In genomic region chr2:133790706-133791105, GRCh38 we compare ENCODE assay signal across 23 cellular contexts.
DNase-seq lines count a peak whose midpoint lies in the region; ATAC-seq, FAIRE-seq and TF ChIP-seq lines count a peak whose summit lies in the region.
"Had no signal": no experiment of that assay in that cellular context is flagged by ENCODE, and none has a peak within 500 bp of the region (broad histone marks: within the 10 kb centered on the region; RNA-seq: fewer than 3 reads in every experiment).

No MANE protein-coding gene starts in this region.

- TF ChIP-seq EP300 in tibial nerve (IDR thresholded peaks at IDR 0.05), result no peak

- H3K79me2 ChIP-seq in endothelial cell of umbilical vein (ENCODE audit: control insufficient read depth, insufficient read depth, low read length), result no peaks in the 10 kb centered on the region

- no CpG with 5 or more reads among the region's 1 CpG for WGBS in neuronal stem cell (ENCODE audit: extremely low coverage in 2 of 2, insufficient read length in 2 of 2, insufficient replicate concordance in 1 of 2), 2 donors
- 86 to 95% methylated on average over 1 of the region's 1 CpG for WGBS in tibial nerve, 2 donors

- BruUV-seq in endothelial cell of umbilical vein (replicated peaks; lab: Mats Ljungman, UMichigan), result TSS peak; percentile 89

- no peak overlapping the region for H2BK12ac ChIP-seq in neuronal stem cell (ENCODE audit: low read length)

- H3K4ac ChIP-seq in neuronal stem cell (ENCODE audit: low read length), result no peak overlapping the region

- DNase-seq in Daoy (ENCODE audit: low read depth) (peak; percentile 30), NCI-H2227 treated with DMSO at 0.1 percent for 48 hours (lab: John Stamatoyannopoulos, UW) (peak; percentile 18), endothelial cell of umbilical vein (ENCODE audit: low read depth, low spot score) (peak; percentile 11), neuronal stem cell (ENCODE audit: low spot score) (no peak), GM19239 (ENCODE audit: insufficient read length, low spot score) (no peak), tibial nerve (ENCODE audit: low spot score in 2 of 2) (no peak), T-helper 2 cell (no peak)
- DNase-seq: activated CD4-positive, alpha-beta T cell treated with anti-CD3 and anti-CD28 coated beads, Interleukin-2, amount 50 U/mL, for 1 hour; activated CD8-positive, alpha-beta memory T cell treated with anti-CD3 and anti-CD28 coated beads, Interleukin-2, amount 50 U/mL, for 4 hours; erythroblast; H9; kidney glomerular epithelial cell; NCI-H1105 treated with DMSO at 0.1 percent for 48 hours; NCI-H2107; NCI-H69; OCI-M1; posterior cingulate gyrus; SHP77 treated with DMSO at 0.1 percent for 48 hours; stimulated activated CD4-positive, alpha-beta T cell treated with anti-CD3 and anti-CD28 coated beads, Interleukin-1b, Interleukin-23, amount 100 ng/mL, for 48 hours; stimulated activated naive B cell treated with anti-CD40 and anti-IgM and Interleukin-4, amounts not matched to agents 10 μg/mL and 1 μg/mL and 100 μg/mL, for 72 hours had no signal

- intact Hi-C loops in endothelial cell of umbilical vein (cut with micrococcal nuclease), result loop anchor here (2.0 kb wide), 1 partner anchor 28 kb away; no protein-coding TSS in a partner anchor

- H3K9me3 ChIP-seq in endothelial cell of umbilical vein (replicated peaks; ENCODE audit: control insufficient read depth, insufficient read depth, low read length) (no peaks in the 10 kb centered on the region), neuronal stem cell (replicated peaks in 1 of 2; ENCODE audit: control insufficient read depth in 2 of 2, insufficient read depth in 1 of 2, low read depth in 1 of 2, low read length in 2 of 2) (peaks cover 0 to 21% of the 10 kb centered on the region in 2 donors), tibial nerve (peaks cover 0 to 29% (median 6%) of the 10 kb centered on the region in 4 donors)

- H3K4me1 ChIP-seq in endothelial cell of umbilical vein (ENCODE audit: control insufficient read depth, extremely low read depth, insufficient read depth, low read length), result peaks cover 13% of the 10 kb centered on the region
- no peaks in the 10 kb centered on the region for H3K4me1 ChIP-seq in neuronal stem cell (ENCODE audit: control insufficient read depth in 2 of 2, insufficient read depth in 1 of 2, low read depth in 1 of 2, low read length in 2 of 2)
- H3K4me1 ChIP-seq in tibial nerve, result no peaks in the 10 kb centered on the region

- TF ChIP-seq CTCF in endothelial cell of umbilical vein (IDR thresholded peaks at IDR 0.05; ENCODE audit: extremely low read depth in 1 of 2, insufficient read depth in 1 of 2, low read depth in 1 of 2, low read length in 2 of 2) (no peak), tibial nerve (IDR thresholded peaks at IDR 0.05) (no peak)

- TF ChIP-seq POLR2A in endothelial cell of umbilical vein (IDR thresholded peaks at IDR 0.05; ENCODE audit: low read depth, low read length) (no peak), tibial nerve (IDR thresholded peaks at IDR 0.05) (no peak)

- no peak overlapping the region for H3K4me2 ChIP-seq in endothelial cell of umbilical vein (ENCODE audit: insufficient read depth, low read length)
- H3K4me2 ChIP-seq in neuronal stem cell (ENCODE audit: insufficient read depth, low read length, poor library complexity, severe bottlenecking), result no peak overlapping the region

- no peaks in the 10 kb centered on the region for H4K20me1 ChIP-seq in endothelial cell of umbilical vein (replicated peaks; ENCODE audit: control insufficient read depth, extremely low read depth, insufficient read depth, low read length)

- H3K36me3 ChIP-seq in endothelial cell of umbilical vein (ENCODE audit: control insufficient read depth in 2 of 2, extremely low read depth in 1 of 2, insufficient read depth in 2 of 2, low read length in 2 of 2) (no peaks in the 10 kb centered on the region), neuronal stem cell (replicated peaks in 1 of 2; ENCODE audit: control insufficient read depth in 2 of 2, insufficient read depth in 2 of 2, low read length in 2 of 2) (no peaks in the 10 kb centered on the region), tibial nerve (no peaks in the 10 kb centered on the region)
- H3K36me3 ChIP-seq: cardiac muscle cell, thoracic aorta had no signal

- peak overlapping the region; percentile 17 for H3K9ac ChIP-seq in endothelial cell of umbilical vein (replicated peaks; ENCODE audit: extremely low read depth, insufficient read depth, low read length)
- H3K9ac ChIP-seq in neuronal stem cell (ENCODE audit: low read depth, low read length, poor library complexity), result no peak overlapping the region

- H3K27me3 ChIP-seq in endothelial cell of umbilical vein (ENCODE audit: control insufficient read depth in 2 of 2, insufficient read depth in 2 of 2, low read length in 2 of 2), result no peaks in the 10 kb centered on the region
- H3K27me3 ChIP-seq in neuronal stem cell (ENCODE audit: control insufficient read depth in 3 of 3, insufficient read depth in 3 of 3, low read depth in 1 of 3, low read length in 3 of 3), result no peaks in the 10 kb centered on the region
- H3K27me3 ChIP-seq in tibial nerve, result no peaks in the 10 kb centered on the region
- H3K27me3 ChIP-seq: cardiac muscle cell had no signal

- no peak overlapping the region for H3K23ac ChIP-seq in neuronal stem cell (ENCODE audit: low read depth, low read length, poor library complexity)

- ATAC-seq in GM21390 (IDR thresholded peaks at IDR 0.05; ENCODE audit: unreplicated experiment), result no peak
- ATAC-seq: stimulated activated naive B cell treated with anti-CD40 and anti-IgM and Interleukin-4, amounts not matched to agents 10 μg/mL and 1 μg/mL and 100 μg/mL, for 72 hours had no signal

- no peaks in the 10 kb centered on the region for H3K79me1 ChIP-seq in neuronal stem cell (ENCODE audit: low read depth, low read length)

- H3K14ac ChIP-seq in neuronal stem cell (ENCODE audit: low read length), result no peak overlapping the region

- dilution Hi-C loops in endothelial cell of umbilical vein (cut with MboI; ENCODE audit: extremely low pct_ligation_motif_present, low sequenced_read_pairs), result no loop called here

- H2BK120ac ChIP-seq in neuronal stem cell (ENCODE audit: low read depth, low read length), result no peak overlapping the region

- H2BK5ac ChIP-seq in neuronal stem cell (ENCODE audit: low read length), result no peak overlapping the region

- H4K8ac ChIP-seq in neuronal stem cell (ENCODE audit: low read depth, low read length), result no peak overlapping the region

- no peak for FAIRE-seq in endothelial cell of umbilical vein (lab: Jason Lieb, UNC)
- no peak for FAIRE-seq in GM19239 (lab: Jason Lieb, UNC)

- no peak overlapping the region for H4K91ac ChIP-seq in neuronal stem cell (ENCODE audit: low read depth, low read length, poor library complexity)

- H2BK15ac ChIP-seq in neuronal stem cell (ENCODE audit: low read length), result no peak overlapping the region

- POLR2A ChIA-PET in endothelial cell of umbilical vein (lab: Charles Lee), result no interaction called here

- H3K27ac ChIP-seq in endothelial cell of umbilical vein (ENCODE audit: insufficient read depth, low read depth, low read length), result peak overlapping the region; percentile 62
- no peak overlapping the region for H3K27ac ChIP-seq in neuronal stem cell (replicated peaks; ENCODE audit: low read length)
- H3K27ac ChIP-seq in tibial nerve, result no peak overlapping the region
- H3K27ac ChIP-seq: cardiac muscle cell, thoracic aorta had no signal

- no peak overlapping the region for H2AK5ac ChIP-seq in neuronal stem cell (ENCODE audit: low read depth, low read length)

- CTCF ChIA-PET in endothelial cell of umbilical vein (lab: Charles Lee), result interaction anchor here (0.9 to 1.4 kb wide), 6 partner anchors 11 to 619 kb away, joined by 3 to 5 read pairs (median 3); no protein-coding TSS in a partner anchor

- no peak overlapping the region for H3K18ac ChIP-seq in neuronal stem cell (ENCODE audit: low read length)

- H3K4me3 ChIP-seq in endothelial cell of umbilical vein (replicated peaks in 1 of 3; ENCODE audit: insufficient read depth in 1 of 3, low read depth in 1 of 3, low read length in 3 of 3) (no peak overlapping the region), neuronal stem cell (ENCODE audit: low read length in 2 of 2) (no peak overlapping the region), tibial nerve (no peak overlapping the region)
- H3K4me3 ChIP-seq: cardiac muscle cell, thoracic aorta had no signal

- no peaks in the 10 kb centered on the region for H3K9me1 ChIP-seq in endothelial cell of umbilical vein (replicated peaks; ENCODE audit: control insufficient read depth, extremely low read depth, insufficient read depth, low read length)

- peak overlapping the region; percentile 25 for H2AFZ ChIP-seq in endothelial cell of umbilical vein (ENCODE audit: low read depth, low read length)
- peak overlapping the region; percentile 11 for H2AFZ ChIP-seq in neuronal stem cell (ENCODE audit: low read length)

TF ChIP-seq in endothelial cell of umbilical vein, 7 proteins besides CTCF, POLR2A, EP300 and RAD21:
- TF ChIP-seq FOS (IDR thresholded peaks at IDR 0.05; ENCODE audit: borderline replicate concordance, insufficient read depth, low read length), result no peak
- TF ChIP-seq, protein P1, sequence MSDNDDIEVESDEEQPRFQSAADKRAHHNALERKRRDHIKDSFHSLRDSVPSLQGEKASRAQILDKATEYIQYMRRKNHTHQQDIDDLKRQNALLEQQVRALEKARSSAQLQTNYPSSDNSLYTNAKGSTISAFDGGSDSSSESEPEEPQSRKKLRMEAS (IDR thresholded peaks at IDR 0.05; ENCODE audit: insufficient read depth, insufficient read length), result no peak
- TF ChIP-seq JUN (IDR thresholded peaks at IDR 0.05; ENCODE audit: borderline replicate concordance, insufficient read depth, insufficient read length, low read depth), result no peak
- TF ChIP-seq MYC (IDR thresholded peaks at IDR 0.05; ENCODE audit: low read depth, low read length), result no peak
- TF ChIP-seq EZH2 (IDR thresholded peaks at IDR 0.05; ENCODE audit: borderline replicate concordance, low read depth, low read length, severe bottlenecking), result no peak
- no peak for TF ChIP-seq GATA2 (IDR thresholded peaks at IDR 0.05; ENCODE audit: insufficient read depth, insufficient read length, low read depth, low read length)
- no peak for TF ChIP-seq POLR2AphosphoS5 (IDR thresholded peaks at IDR 0.05; ENCODE audit: insufficient read depth, low read depth, low read length)

Comparison
In these comparisons a context has a peak if more than half of its experiments do, and no peak if none do; other contexts are left out.
1. DNase-seq: peak in Daoy (single experiment), NCI-H2227 treated with DMSO at 0.1 percent for 48 hours (single experiment) and endothelial cell of umbilical vein (single experiment); none in neuronal stem cell (single experiment), GM19239 (single experiment), tibial nerve (0 of 2) and T-helper 2 cell (0 of 5).